28 cellular contexts compared by ENCODE assay signal in the genomic region with DNA sequence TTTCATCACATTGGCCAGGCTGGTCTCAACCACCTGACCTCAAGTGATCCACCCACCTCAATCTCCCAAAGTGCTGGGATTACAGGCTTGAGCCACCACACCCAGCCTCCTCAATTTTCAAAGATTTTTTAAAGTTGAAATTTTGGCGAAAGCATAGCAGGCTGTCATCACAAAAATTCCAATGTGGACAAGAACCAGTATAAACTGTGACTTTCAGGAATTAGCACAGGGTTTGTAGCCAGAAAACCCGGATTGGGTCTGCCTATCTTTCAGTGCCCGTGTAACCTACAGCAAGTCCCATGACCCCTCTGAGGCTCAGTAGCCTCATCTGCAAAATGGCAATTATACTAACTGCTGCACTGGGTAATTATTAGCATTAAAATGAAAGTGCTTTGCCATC.
DNase-seq lines count a peak whose midpoint lies in the region; ATAC-seq, FAIRE-seq and TF ChIP-seq lines count a peak whose summit lies in the region.
"Had no signal": no experiment of that assay in that cellular context is flagged by ENCODE, and none has a peak within 500 bp of the region (broad histone marks: within the 10 kb centered on the region; RNA-seq: fewer than 3 reads in every experiment).

No MANE protein-coding gene starts in this region.

- no peak for FAIRE-seq in HTR-8/SVneo (lab: Jason Lieb, UNC)
- FAIRE-seq: D721Med had no signal

- H3K4me3 Mint-ChIP-seq in activated CD4-positive, alpha-beta T cell treated with anti-CD3 and anti-CD28 coated beads for 36 hours = no peak overlapping the region
- peak overlapping the region in 6 of 7 donors; percentile 59 to 89 (median 76) for H3K4me3 Mint-ChIP-seq in CD8-positive, alpha-beta memory T cell
- peak overlapping the region; percentile 61 for H3K4me3 Mint-ChIP-seq in activated naive CD8-positive, alpha-beta T cell treated with anti-CD3 and anti-CD28 coated beads, Interleukin-2, amount 10 ng/mL, durations not matched to agents 7 days and 5 days
- H3K4me3 Mint-ChIP-seq in naive thymus-derived CD8-positive, alpha-beta T cell = peak overlapping the region; percentile 74 to 91 (median 84)
- H3K4me3 Mint-ChIP-seq in HFFc6 = no peak overlapping the region
- H3K4me3 Mint-ChIP-seq: neural progenitor cell, type B pancreatic cell had no signal

- POLR2A ChIA-PET in activated CD4-positive, alpha-beta T cell treated with anti-CD3 and anti-CD28 coated beads for 36 hours (lab: Charles Lee) = interaction anchor here (0.7 kb wide), 1 partner anchor 1415 kb away, joined by 3 read pairs; no protein-coding TSS in a partner anchor
- POLR2A ChIA-PET in CD8-positive, alpha-beta memory T cell (lab: Charles Lee) = no interaction called here
- POLR2A ChIA-PET in activated naive CD8-positive, alpha-beta T cell treated with anti-CD3 and anti-CD28 coated beads, Interleukin-2, amount 10 ng/mL, durations not matched to agents 7 days and 5 days (lab: Charles Lee) = interaction anchor here (1.6 kb wide), 1 partner anchor 11 kb away, joined by 3 read pairs; no protein-coding TSS in a partner anchor
- POLR2A ChIA-PET in naive thymus-derived CD8-positive, alpha-beta T cell (lab: Charles Lee) = interaction anchor here (1.1 to 5.0 kb wide), 4 partner anchors 8 to 23 kb away, joined by 3 to 45 read pairs (median 6); no protein-coding TSS in a partner anchor

- TF ChIP-seq CTCF in HFFc6 (IDR thresholded peaks at IDR 0.05) = no peak

- peaks cover 70% of the 10 kb centered on the region for H3K4me1 Mint-ChIP-seq in activated CD4-positive, alpha-beta T cell treated with anti-CD3 and anti-CD28 coated beads for 36 hours
- peaks cover 64 to 89% (median 84%) of the 10 kb centered on the region in 3 donors for H3K4me1 Mint-ChIP-seq in CD8-positive, alpha-beta memory T cell
- peaks cover 34% of the 10 kb centered on the region for H3K4me1 Mint-ChIP-seq in activated naive CD8-positive, alpha-beta T cell treated with anti-CD3 and anti-CD28 coated beads, Interleukin-2, amount 10 ng/mL, durations not matched to agents 7 days and 5 days
- H3K4me1 Mint-ChIP-seq in naive thymus-derived CD8-positive, alpha-beta T cell = peaks cover 43 to 93% (median 89%) of the 10 kb centered on the region in 4 donors
- peaks cover 36% of the 10 kb centered on the region for H3K4me1 Mint-ChIP-seq in HFFc6 (ENCODE audit: low read depth)

- H3K4me1 ChIP-seq in CD8-positive, alpha-beta memory T cell (ENCODE audit: insufficient read depth, low read length) = peaks cover 58% of the 10 kb centered on the region
- H3K4me1 ChIP-seq: neural progenitor cell had no signal

- H3K27ac ChIP-seq in CD8-positive, alpha-beta memory T cell (ENCODE audit: low read depth, low read length) = no peak overlapping the region
- H3K27ac ChIP-seq: neural progenitor cell had no signal

- CTCF ChIA-PET in activated CD4-positive, alpha-beta T cell treated with anti-CD3 and anti-CD28 coated beads for 36 hours (lab: Charles Lee) = interaction anchor here (1.0 to 4.7 kb wide), 4 partner anchors 14 to 74 kb away, joined by 3 to 21 read pairs (median 10); no protein-coding TSS in a partner anchor
- CTCF ChIA-PET in CD8-positive, alpha-beta memory T cell (lab: Charles Lee) = interaction anchor here (1.4 to 3.6 kb wide), 2 partner anchors 11 to 14 kb away, joined by 5 to 17 read pairs; no protein-coding TSS in a partner anchor

- no peak for DNase-seq in activated CD4-positive, alpha-beta T cell treated with anti-CD3 and anti-CD28 coated beads for 36 hours
- no peak for DNase-seq in activated CD4-positive, alpha-beta T cell treated with anti-CD3 and anti-CD28 coated beads, Interleukin-2, amount 50 U/mL, for 4 hours
- DNase-seq in CD8-positive, alpha-beta memory T cell = no peak
- no peak for DNase-seq in activated naive CD8-positive, alpha-beta T cell treated with anti-CD3 and anti-CD28 coated beads, Interleukin-2, amount 10 ng/mL, durations not matched to agents 7 days and 5 days
- DNase-seq in naive thymus-derived CD8-positive, alpha-beta T cell = no peak
- DNase-seq in HTR-8/SVneo (ENCODE audit: insufficient read length, low spot score) (no peak), HFFc6 (no peak)
- DNase-seq: 8988T; activated CD4-positive, alpha-beta T cell treated with anti-CD3 and anti-CD28 coated beads for 1 hour; activated CD8-positive, alpha-beta memory T cell treated with anti-CD3 and anti-CD28 coated beads, Interleukin-2, amount 50 U/mL, for 4 hours; anterior cingulate cortex; BE2C; cerebellar nuclear complex; effector CD4-positive, alpha-beta T cell; esophagus squamous epithelium; left cardiac atrium; midbrain; NCI-H1092 treated with DMSO at 0.1 percent for 48 hours; NCI-H2081 treated with DMSO at 0.1 percent for 48 hours; psoas muscle; RPMI8226; stimulated activated CD4-positive, alpha-beta T cell treated with anti-CD3 and anti-CD28 coated beads, Interleukin-2, amount 100 ng/mL, for 48 hours; stimulated activated naive CD8-positive, alpha-beta T cell treated with anti-CD3 and anti-CD28 coated beads, Interleukin-15, Interleukin-2, amounts not matched to agents 100 U/mL and 50 U/mL, for 24 hours had no signal

- intact Hi-C loops in activated CD4-positive, alpha-beta T cell treated with anti-CD3 and anti-CD28 coated beads for 36 hours (cut with DNase I, micrococcal nuclease) = loop anchor here in 1 of 2 experiments (1.0 kb wide), 1 partner anchor 13 kb away; no protein-coding TSS in a partner anchor

- peaks cover 27% of the 10 kb centered on the region for H3K36me3 Mint-ChIP-seq in activated CD4-positive, alpha-beta T cell treated with anti-CD3 and anti-CD28 coated beads for 36 hours (ENCODE audit: low read depth)
- peaks cover 0 to 47% (median 8%) of the 10 kb centered on the region in 3 donors for H3K36me3 Mint-ChIP-seq in CD8-positive, alpha-beta memory T cell
- H3K36me3 Mint-ChIP-seq in activated naive CD8-positive, alpha-beta T cell treated with anti-CD3 and anti-CD28 coated beads, Interleukin-2, amount 10 ng/mL, durations not matched to agents 7 days and 5 days = peaks cover 37% of the 10 kb centered on the region
- H3K36me3 Mint-ChIP-seq in naive thymus-derived CD8-positive, alpha-beta T cell = peaks cover 0 to 57% (median 11%) of the 10 kb centered on the region in 3 donors
- no peaks in the 10 kb centered on the region for H3K36me3 Mint-ChIP-seq in HFFc6 (ENCODE audit: low read depth)

- no peaks in the 10 kb centered on the region for H3K27me3 Mint-ChIP-seq in activated CD4-positive, alpha-beta T cell treated with anti-CD3 and anti-CD28 coated beads for 36 hours
- peaks cover 0 to 2% of the 10 kb centered on the region in 2 donors for H3K27me3 Mint-ChIP-seq in CD8-positive, alpha-beta memory T cell
- no peaks in the 10 kb centered on the region for H3K27me3 Mint-ChIP-seq in activated naive CD8-positive, alpha-beta T cell treated with anti-CD3 and anti-CD28 coated beads, Interleukin-2, amount 10 ng/mL, durations not matched to agents 7 days and 5 days
- no peaks in the 10 kb centered on the region for H3K27me3 Mint-ChIP-seq in naive thymus-derived CD8-positive, alpha-beta T cell
- no peaks in the 10 kb centered on the region for H3K27me3 Mint-ChIP-seq in HFFc6 (ENCODE audit: insufficient read depth)
- H3K27me3 Mint-ChIP-seq: type B pancreatic cell had no signal

- no peaks in the 10 kb centered on the region for H3K9me3 Mint-ChIP-seq in activated CD4-positive, alpha-beta T cell treated with anti-CD3 and anti-CD28 coated beads for 36 hours (ENCODE audit: low read depth)
- no peaks in the 10 kb centered on the region for H3K9me3 Mint-ChIP-seq in CD8-positive, alpha-beta memory T cell
- no peaks in the 10 kb centered on the region for H3K9me3 Mint-ChIP-seq in activated naive CD8-positive, alpha-beta T cell treated with anti-CD3 and anti-CD28 coated beads, Interleukin-2, amount 10 ng/mL, durations not matched to agents 7 days and 5 days
- no peaks in the 10 kb centered on the region for H3K9me3 Mint-ChIP-seq in naive thymus-derived CD8-positive, alpha-beta T cell
- no peaks in the 10 kb centered on the region for H3K9me3 Mint-ChIP-seq in HFFc6
- H3K9me3 Mint-ChIP-seq: neural progenitor cell, type B pancreatic cell had no signal

- H3K27ac Mint-ChIP-seq in activated CD4-positive, alpha-beta T cell treated with anti-CD3 and anti-CD28 coated beads for 36 hours = peak overlapping the region; percentile 65
- peak overlapping the region in 6 of 8 donors; percentile 37 to 90 (median 76) for H3K27ac Mint-ChIP-seq in CD8-positive, alpha-beta memory T cell
- no peak overlapping the region for H3K27ac Mint-ChIP-seq in activated naive CD8-positive, alpha-beta T cell treated with anti-CD3 and anti-CD28 coated beads, Interleukin-2, amount 10 ng/mL, durations not matched to agents 7 days and 5 days
- H3K27ac Mint-ChIP-seq in naive thymus-derived CD8-positive, alpha-beta T cell = peak overlapping the region; percentile 38 to 97 (median 95)
- no peak overlapping the region for H3K27ac Mint-ChIP-seq in HFFc6
- H3K27ac Mint-ChIP-seq: neural progenitor cell had no signal

- H3K36me3 ChIP-seq in CD8-positive, alpha-beta memory T cell (ENCODE audit: insufficient read depth, low read length) = no peaks in the 10 kb centered on the region
- H3K36me3 ChIP-seq: BE2C, esophagus squamous epithelium, neural progenitor cell had no signal

- no peaks in the 10 kb centered on the region for H3K9me3 ChIP-seq in CD8-positive, alpha-beta memory T cell (ENCODE audit: low read length)
- H3K9me3 ChIP-seq: BE2C, esophagus squamous epithelium, psoas muscle had no signal

- H3K27me3 ChIP-seq in CD8-positive, alpha-beta memory T cell (ENCODE audit: insufficient read depth, low read length, poor library complexity, severe bottlenecking) = no peaks in the 10 kb centered on the region
- H3K27me3 ChIP-seq: BE2C, esophagus squamous epithelium, neural progenitor cell had no signal

- H3K4me3 ChIP-seq in CD8-positive, alpha-beta memory T cell (ENCODE audit: low read length) = peak overlapping the region; percentile 29
- H3K4me3 ChIP-seq: esophagus squamous epithelium, neural progenitor cell, psoas muscle, skin epidermis had no signal

- no peak for ATAC-seq in activated CD4-positive, alpha-beta T cell treated with anti-CD3 and anti-CD28 coated beads for 36 hours
- ATAC-seq in activated naive CD8-positive, alpha-beta T cell treated with anti-CD3 and anti-CD28 coated beads, Interleukin-2, amount 10 ng/mL, durations not matched to agents 7 days and 5 days (ENCODE audit: low read depth) = no peak
- ATAC-seq in naive thymus-derived CD8-positive, alpha-beta T cell = peak in 1 of 2 donors; percentile 6
- no peak for ATAC-seq in GM21737 (IDR thresholded peaks at IDR 0.05; ENCODE audit: unreplicated experiment)
- ATAC-seq: stimulated activated naive CD8-positive, alpha-beta T cell treated with anti-CD3 and anti-CD28 coated beads, Interleukin-15, Interleukin-2, amounts not matched to agents 100 U/mL and 50 U/mL, for 24 hours had no signal

Comparison
In these comparisons a context has a peak if more than half of its experiments do, and no peak if none do; other contexts are left out.
1. H3K27ac Mint-ChIP-seq: peak in activated CD4-positive, alpha-beta T cell treated with anti-CD3 and anti-CD28 coated beads for 36 hours (single experiment), CD8-positive, alpha-beta memory T cell (6 of 8) and naive thymus-derived CD8-positive, alpha-beta T cell (10 of 10); none in activated naive CD8-positive, alpha-beta T cell treated with anti-CD3 and anti-CD28 coated beads, Interleukin-2, amount 10 ng/mL, durations not matched to agents 7 days and 5 days (single experiment) and HFFc6 (single experiment).
2. H3K4me3 Mint-ChIP-seq: peak in CD8-positive, alpha-beta memory T cell (6 of 7), activated naive CD8-positive, alpha-beta T cell treated with anti-CD3 and anti-CD28 coated beads, Interleukin-2, amount 10 ng/mL, durations not matched to agents 7 days and 5 days (single experiment) and naive thymus-derived CD8-positive, alpha-beta T cell (10 of 10); none in activated CD4-positive, alpha-beta T cell treated with anti-CD3 and anti-CD28 coated beads for 36 hours (single experiment) and HFFc6 (single experiment).